In genomic region chr1:152770411-152770810, GRCh38 we compare ENCODE assay signal across 1 cellular context.
TF ChIP-seq lines count a peak whose summit lies in the region.

No MANE protein-coding gene starts in this region.

TF ChIP-seq in GM23338, 12 proteins besides CTCF, POLR2A, EP300 and RAD21:
- no peak for TF ChIP-seq NANOG (IDR thresholded peaks at IDR 0.05; ENCODE audit: borderline replicate concordance)
- no peak for TF ChIP-seq EZH2 (IDR thresholded peaks at IDR 0.05; ENCODE audit: low read depth, unreplicated experiment)
- TF ChIP-seq CREB1 (CRISPR knock-in tag; IDR thresholded peaks at IDR 0.05; ENCODE audit: low read depth) = no peak
- no peak for TF ChIP-seq JUNB (IDR thresholded peaks at IDR 0.05; ENCODE audit: unreplicated experiment)
- no peak for TF ChIP-seq EZH2phosphoT487 (IDR thresholded peaks at IDR 0.05; ENCODE audit: unreplicated experiment)
- TF ChIP-seq REST (IDR thresholded peaks at IDR 0.05; ENCODE audit: unreplicated experiment) = no peak
- TF ChIP-seq ETS1 (IDR thresholded peaks at IDR 0.05) = no peak
- no peak for TF ChIP-seq ZNF331 (CRISPR knock-in tag; IDR thresholded peaks at IDR 0.05; ENCODE audit: low read depth)
TF ChIP-seq in GM23338: peak in this region for 0.
